19 cellular contexts compared by ENCODE assay signal in genomic region chrX:54479471-54480122, GRCh38. TPM values are rescaled to one million over a fixed set of nuclear protein-coding genes. Genes with fewer than 3 reads are reported as not detected.
DNase-seq lines count a peak whose midpoint lies in the region; ATAC-seq and TF ChIP-seq lines count a peak whose summit lies in the region.
"Had no signal": no experiment of that assay in that cellular context is flagged by ENCODE, and none has a peak within 500 bp of the region (broad histone marks: within the 10 kb centered on the region; RNA-seq: fewer than 3 reads in every experiment).

No MANE protein-coding gene starts in this region.

- no peaks in the 10 kb centered on the region for H3K36me3 Mint-ChIP-seq in naive B cell
- H3K36me3 Mint-ChIP-seq: activated naive CD4-positive, alpha-beta T cell treated with anti-CD3 and anti-CD28 coated beads, Interleukin-2, amount 50 U/mL, for 24 hours; T-cell had no signal

- peaks cover 0 to 10% (median 4%) of the 10 kb centered on the region in 3 donors for H3K4me1 Mint-ChIP-seq in naive B cell
- H3K4me1 Mint-ChIP-seq: activated naive CD4-positive, alpha-beta T cell treated with anti-CD3 and anti-CD28 coated beads, Interleukin-2, amount 50 U/mL, for 24 hours; central memory CD8-positive, alpha-beta T cell; T-cell had no signal

- H3K27me3 Mint-ChIP-seq in naive B cell: peaks cover 0 to 28% (median 0%) of the 10 kb centered on the region in 3 donors
- H3K27me3 Mint-ChIP-seq: activated naive CD4-positive, alpha-beta T cell treated with anti-CD3 and anti-CD28 coated beads, Interleukin-2, amount 50 U/mL, for 24 hours; central memory CD8-positive, alpha-beta T cell had no signal

- H3K4me2 ChIP-seq in osteoblast (ENCODE audit: insufficient read depth, low read length): no peak overlapping the region

- peak overlapping the region in 2 of 8 donors; percentile 6 to 29 for H3K4me3 Mint-ChIP-seq in naive B cell
- H3K4me3 Mint-ChIP-seq: activated naive CD4-positive, alpha-beta T cell treated with anti-CD3 and anti-CD28 coated beads, Interleukin-2, amount 50 U/mL, for 24 hours; central memory CD8-positive, alpha-beta T cell; T-cell had no signal

- H3K36me3 ChIP-seq in HUES64 (ENCODE audit: insufficient read depth, low read length) (no peaks in the 10 kb centered on the region), osteoblast (ENCODE audit: insufficient read depth, low read length) (no peaks in the 10 kb centered on the region)
- H3K36me3 ChIP-seq: gastrocnemius medialis, upper lobe of right lung had no signal

- in situ Hi-C loops in GM13977 (cut with MboI; ENCODE audit: low pct_unique_long_range_greater_than_20kb, low sequenced_read_pairs, unreplicated experiment): no loop called here

- peaks cover 0 to 4% (median 0%) of the 10 kb centered on the region in 7 donors for H3K9me3 Mint-ChIP-seq in naive B cell
- H3K9me3 Mint-ChIP-seq: activated naive CD4-positive, alpha-beta T cell treated with anti-CD3 and anti-CD28 coated beads, Interleukin-2, amount 50 U/mL, for 24 hours; central memory CD8-positive, alpha-beta T cell; T-cell had no signal

- peak overlapping the region in 3 of 6 donors; percentile 39 to 60 (median 47) for H3K27ac Mint-ChIP-seq in naive B cell
- H3K27ac Mint-ChIP-seq: activated naive CD4-positive, alpha-beta T cell treated with anti-CD3 and anti-CD28 coated beads, Interleukin-2, amount 50 U/mL, for 24 hours; T-cell had no signal

- whole genome bisulfite sequencing in HUES64: 23% methylated on average over 6 of the region's 8 CpGs

- H3K27me3 ChIP-seq in HUES64 (ENCODE audit: insufficient read depth, low read length) (no peaks in the 10 kb centered on the region), osteoblast (ENCODE audit: insufficient read depth, low read length) (no peaks in the 10 kb centered on the region)
- H3K27me3 ChIP-seq: gastrocnemius medialis, upper lobe of right lung had no signal

- H3K79me2 ChIP-seq in osteoblast (ENCODE audit: insufficient read depth, low read length): peaks cover 62% of the 10 kb centered on the region

- peak; percentile 80 for DNase-seq in DMS53 (lab: John Stamatoyannopoulos, UW)
- peak; percentile 44 for DNase-seq in SHP77 treated with DMSO at 0.1 percent for 48 hours (lab: John Stamatoyannopoulos, UW)
- DNase-seq in naive B cell: no peak
- DNase-seq in GM13977 (ENCODE audit: low spot score): no peak
- DNase-seq in GM03348 (ENCODE audit: low spot score): no peak
- DNase-seq in osteoblast (ENCODE audit: insufficient read length, low spot score, missing footprints): no peak
- DNase-seq in cortex of kidney (lab: John Stamatoyannopoulos, UW): no peak
- DNase-seq: activated CD4-positive, alpha-beta T cell treated with anti-CD3 and anti-CD28 coated beads for 1 hour; C1 segment of cervical spinal cord; gastrocnemius medialis; GM23248; Kasumi-1; NCI-H2081 treated with DMSO at 0.1 percent for 48 hours; stimulated activated CD4-positive, alpha-beta T cell treated with anti-CD3 and anti-CD28 coated beads, Interleukin-2, amount 100 ng/mL, for 48 hours; T-cell; upper lobe of right lung had no signal

- peaks cover 8% of the 10 kb centered on the region for H4K20me1 ChIP-seq in osteoblast (ENCODE audit: insufficient read depth, low read length)

- H3K9ac ChIP-seq in HUES64 (ENCODE audit: low read depth, low read length): no peak overlapping the region
- H3K9ac ChIP-seq: GM23248 had no signal

- ATAC-seq in naive B cell (ENCODE audit: low read depth in 2 of 2): peak; percentile 27 to 30
- ATAC-seq: gastrocnemius medialis, T-cell, upper lobe of right lung had no signal

- H3K4me3 ChIP-seq in HUES64 (ENCODE audit: low read length): peak overlapping the region; percentile 26; the same call in 1 of the 2 replicates
- H3K4me3 ChIP-seq in osteoblast (ENCODE audit: insufficient read depth, low read length): no peak overlapping the region
- H3K4me3 ChIP-seq: gastrocnemius medialis, GM23248, upper lobe of right lung had no signal

- TF ChIP-seq CTCF in GM13977 (IDR thresholded peaks at IDR 0.05; ENCODE audit: extremely low read depth, insufficient read depth, missing control alignments) (no peak), osteoblast (IDR thresholded peaks at IDR 0.05; ENCODE audit: extremely low read depth, low read depth, low read length) (no peak)

- H3K27ac ChIP-seq in HUES64 (ENCODE audit: low read depth, low read length) (peak overlapping the region; percentile 80; the same call in 1 of the 2 replicates), osteoblast (ENCODE audit: low read depth, low read length) (no peak overlapping the region)
- H3K27ac ChIP-seq: gastrocnemius medialis, GM23248, upper lobe of right lung had no signal

- H2AFZ ChIP-seq in osteoblast (ENCODE audit: low read length): no peak overlapping the region
- H2AFZ ChIP-seq: GM23248 had no signal

- H3K4me1 ChIP-seq in HUES64 (ENCODE audit: insufficient read depth, low read length) (peaks cover 40% of the 10 kb centered on the region), osteoblast (ENCODE audit: insufficient read depth, low read length) (peaks cover 18% of the 10 kb centered on the region)
- H3K4me1 ChIP-seq: gastrocnemius medialis, upper lobe of right lung had no signal

- H3K9me3 ChIP-seq in HUES64 (ENCODE audit: insufficient read depth, low read depth, low read length) (no peaks in the 10 kb centered on the region), osteoblast (ENCODE audit: low read depth, low read length) (no peaks in the 10 kb centered on the region)
- H3K9me3 ChIP-seq: gastrocnemius medialis, upper lobe of right lung had no signal

RNA-seq across cellular contexts. Expression of gene FGD1, which starts 16.4 kb away (rescaled TPM):
- polyA plus RNA-seq in HUES64 (2013, experiment 1 of 2): 14.4 TPM
- 16.8 TPM for polyA plus RNA-seq in HUES64 (2013, experiment 2 of 2)
- polyA plus RNA-seq in naive B cell (ENCODE audit: low read depth in 6 of 6): under 1 TPM; 0.50 to 0.95 (median 0.79) TPM
- total RNA-seq in osteoblast: 8.7 and 9.1 TPM in 2 replicates

RNA-seq across cellular contexts. Expression of gene TSR2, which starts 39.4 kb away (rescaled TPM):
- polyA plus RNA-seq in HUES64 (2013, experiment 1 of 2): 30.3 TPM
- polyA plus RNA-seq in HUES64 (2013, experiment 2 of 2): 26.9 TPM
- polyA plus RNA-seq in naive B cell (ENCODE audit: low read depth in 6 of 6): 10 to 100 TPM; 63.7 to 91.9 (median 71.3) TPM
- 9.0 and 10.0 TPM in 2 replicates for total RNA-seq in osteoblast

RNA-seq across cellular contexts. Expression of gene GNL3L, which starts 50.4 kb away (rescaled TPM):
- polyA plus RNA-seq in HUES64 (2013, experiment 1 of 2): 26.2 TPM
- polyA plus RNA-seq in HUES64 (2013, experiment 2 of 2): 22.1 TPM
- 10 to 100 TPM; 15.1 to 35.4 (median 27.4) TPM for polyA plus RNA-seq in naive B cell (ENCODE audit: low read depth in 6 of 6)
- total RNA-seq in osteoblast: 39.5 and 39.8 TPM in 2 replicates

Comparison
In these comparisons a context has a peak if more than half of its experiments do, and no peak if none do; other contexts are left out.
1. DNase-seq: peak in DMS53 (single experiment) and SHP77 treated with DMSO at 0.1 percent for 48 hours (single experiment); none in naive B cell (single experiment), GM13977 (single experiment), GM03348 (single experiment), osteoblast (single experiment) and cortex of kidney (single experiment).